ENCODE assay signal across 16 cellular contexts in the genomic region with DNA sequence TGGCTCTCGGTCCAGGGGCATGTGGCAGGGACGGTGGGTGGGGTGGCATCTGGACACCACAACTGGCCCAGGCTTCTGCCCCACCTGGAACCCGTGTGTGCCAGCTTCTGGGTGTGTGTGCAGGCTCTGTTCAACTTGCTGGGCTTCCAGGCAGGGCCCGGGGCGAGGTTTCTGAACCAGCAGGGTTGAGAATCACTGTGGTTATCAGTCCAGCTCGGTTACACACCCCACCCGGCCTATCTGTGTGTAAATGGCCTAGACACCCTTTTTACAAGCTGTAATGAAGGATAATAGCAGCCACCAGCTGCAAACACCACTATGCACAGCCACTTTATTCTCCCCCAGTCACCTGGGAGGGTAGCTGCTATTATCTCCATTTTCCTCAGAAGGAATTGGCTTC.
A peak's percentile ranks its signal among the peaks of the same experiment; 100 is the strongest.
DNase-seq lines count a peak whose midpoint lies in the region; TF ChIP-seq lines count a peak whose summit lies in the region.
"Had no signal": no experiment of that assay in that cellular context is flagged by ENCODE, and none has a peak within 500 bp of the region (broad histone marks: within the 10 kb centered on the region; RNA-seq: fewer than 3 reads in every experiment).

No MANE protein-coding gene starts in this region.

- no peak overlapping the region for H3K4me3 ChIP-seq in colonic mucosa
- H3K4me3 ChIP-seq: SK-N-MC had no signal

- peaks cover 9% of the 10 kb centered on the region for H3K4me1 Mint-ChIP-seq in neural crest cell
- H3K4me1 Mint-ChIP-seq: CD8-positive, alpha-beta memory T cell had no signal

- TF ChIP-seq CTCF in colonic mucosa (IDR thresholded peaks at IDR 0.05) (no peak), neural crest cell (conservative IDR thresholded peaks at IDR 0.05) (no peak)

- DNase-seq in HUDEP-2 (lab: John Stamatoyannopoulos, UW; ENCODE audit: unreplicated experiment in 76 of 76) = peak in 60 of 76 experiments; percentile 4 to 71 (median 44)
- peak; percentile 28 for DNase-seq in NCI-H146 treated with DMSO at 0.1 percent for 48 hours (lab: John Stamatoyannopoulos, UW; ENCODE audit: unreplicated experiment)
- DNase-seq in colonic mucosa = peak; percentile 87
- DNase-seq in neural crest cell (ENCODE audit: low read depth, low spot score) = no peak
- no peak for DNase-seq in effector CD4-positive, alpha-beta T cell
- DNase-seq in NCI-H2081 (lab: John Stamatoyannopoulos, UW) = no peak
- DNase-seq in HCEC 1CT = no peak
- DNase-seq: C1 segment of cervical spinal cord; CD8-positive, alpha-beta memory T cell; MM.1S; NCI-H1092; NCI-H187 treated with DMSO at 0.1 percent for 48 hours; NCI-H2171; NCI-H446 treated with DMSO at 0.1 percent for 48 hours; OCI-M1 had no signal

- H3K4me1 ChIP-seq in colonic mucosa = peaks cover 13% of the 10 kb centered on the region

- peak overlapping the region; percentile 84 for H3K27ac ChIP-seq in colonic mucosa
- H3K27ac ChIP-seq: SK-N-MC had no signal

- H3K27me3 ChIP-seq in colonic mucosa = no peaks in the 10 kb centered on the region

- H3K9me3 ChIP-seq in colonic mucosa = no peaks in the 10 kb centered on the region

- H3K27ac Mint-ChIP-seq in neural crest cell (ENCODE audit: unreplicated experiment) = peak overlapping the region; percentile 6

- H3K4me3 Mint-ChIP-seq in neural crest cell = no peak overlapping the region
- H3K4me3 Mint-ChIP-seq: CD8-positive, alpha-beta memory T cell had no signal

- no peaks in the 10 kb centered on the region for H3K27me3 Mint-ChIP-seq in neural crest cell (ENCODE audit: low read depth)

- no peaks in the 10 kb centered on the region for H3K9me3 Mint-ChIP-seq in neural crest cell

- H3K9ac ChIP-seq in colonic mucosa (ENCODE audit: low read depth in 2 of 2, low read length in 2 of 2) = peak overlapping the region in 1 of 2 donors; percentile 58

- intact Hi-C loops in colonic mucosa (cut with DNase I) = no loop called here

- H3K36me3 Mint-ChIP-seq in neural crest cell (ENCODE audit: low read depth) = no peaks in the 10 kb centered on the region
- H3K36me3 Mint-ChIP-seq: CD8-positive, alpha-beta memory T cell had no signal

- H3K36me3 ChIP-seq in colonic mucosa = no peaks in the 10 kb centered on the region

Comparison
In these comparisons a context has a peak if more than half of its experiments do, and no peak if none do; other contexts are left out.
1. DNase-seq: peak in HUDEP-2 (60 of 76), NCI-H146 treated with DMSO at 0.1 percent for 48 hours (single experiment) and colonic mucosa (single experiment); none in neural crest cell (single experiment), effector CD4-positive, alpha-beta T cell (single experiment), NCI-H2081 (0 of 2) and HCEC 1CT (single experiment).